In the genomic region with DNA sequence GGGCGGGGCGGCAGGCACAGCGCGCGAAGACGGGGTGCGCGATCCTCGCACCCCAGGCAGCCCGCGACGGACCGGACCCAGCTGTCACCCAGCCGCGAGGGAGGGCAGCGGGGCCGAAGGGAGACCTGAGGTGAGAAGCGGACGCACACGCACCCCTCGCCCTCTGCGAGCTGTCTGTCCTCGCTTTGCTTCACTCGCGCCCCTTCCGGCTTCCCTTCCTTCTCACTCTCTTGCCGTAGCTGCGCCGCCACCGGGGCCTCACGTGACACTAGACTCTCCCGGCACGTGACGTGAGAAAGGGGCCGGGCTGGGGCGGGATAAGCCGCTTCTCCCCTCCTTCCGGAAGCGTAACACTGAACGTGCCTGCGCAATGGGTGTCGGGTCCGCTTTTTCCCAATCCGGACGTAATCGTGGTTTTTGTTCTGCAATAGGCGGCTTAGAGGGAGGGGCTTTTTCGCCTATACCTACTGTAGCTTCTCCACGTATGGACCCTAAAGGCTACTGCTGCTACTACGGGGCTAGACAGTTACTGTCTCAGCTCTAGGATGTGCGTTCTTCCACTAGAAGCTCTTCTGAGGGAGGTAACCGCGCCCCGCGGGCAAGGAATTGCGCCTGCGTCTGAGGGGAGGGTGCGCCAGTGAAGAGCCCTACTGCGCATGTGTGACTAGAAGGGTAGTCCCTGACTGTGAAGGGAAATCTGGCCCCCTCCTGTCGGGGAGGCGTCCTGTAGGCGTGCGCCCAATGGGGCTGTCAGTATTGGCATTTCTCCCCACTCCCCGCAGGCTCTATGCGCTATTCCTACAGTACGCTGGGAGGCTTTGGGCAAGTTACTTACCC, we compare ENCODE assay signal across 1 cellular context.
A peak's percentile ranks its signal among the peaks of the same experiment; 100 is the strongest.
TF ChIP-seq lines count a peak whose summit lies in the region.

A gene (minus strand): TSS at position 270 of the 837 bp plus-strand sequence. CDS start 434 bp downstream, outside the sequence.
A gene with protein sequence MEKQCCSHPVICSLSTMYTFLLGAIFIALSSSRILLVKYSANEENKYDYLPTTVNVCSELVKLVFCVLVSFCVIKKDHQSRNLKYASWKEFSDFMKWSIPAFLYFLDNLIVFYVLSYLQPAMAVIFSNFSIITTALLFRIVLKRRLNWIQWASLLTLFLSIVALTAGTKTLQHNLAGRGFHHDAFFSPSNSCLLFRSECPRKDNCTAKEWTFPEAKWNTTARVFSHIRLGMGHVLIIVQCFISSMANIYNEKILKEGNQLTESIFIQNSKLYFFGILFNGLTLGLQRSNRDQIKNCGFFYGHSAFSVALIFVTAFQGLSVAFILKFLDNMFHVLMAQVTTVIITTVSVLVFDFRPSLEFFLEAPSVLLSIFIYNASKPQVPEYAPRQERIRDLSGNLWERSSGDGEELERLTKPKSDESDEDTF (plus strand): TSS at position 353 of the 837 bp plus-strand sequence. CDS start 1,359 bp downstream, outside the sequence.

TF ChIP-seq in K562, 482 proteins besides CTCF, POLR2A, EP300 and RAD21 (continued from another document and continues in another):
- TF ChIP-seq, protein P1, sequence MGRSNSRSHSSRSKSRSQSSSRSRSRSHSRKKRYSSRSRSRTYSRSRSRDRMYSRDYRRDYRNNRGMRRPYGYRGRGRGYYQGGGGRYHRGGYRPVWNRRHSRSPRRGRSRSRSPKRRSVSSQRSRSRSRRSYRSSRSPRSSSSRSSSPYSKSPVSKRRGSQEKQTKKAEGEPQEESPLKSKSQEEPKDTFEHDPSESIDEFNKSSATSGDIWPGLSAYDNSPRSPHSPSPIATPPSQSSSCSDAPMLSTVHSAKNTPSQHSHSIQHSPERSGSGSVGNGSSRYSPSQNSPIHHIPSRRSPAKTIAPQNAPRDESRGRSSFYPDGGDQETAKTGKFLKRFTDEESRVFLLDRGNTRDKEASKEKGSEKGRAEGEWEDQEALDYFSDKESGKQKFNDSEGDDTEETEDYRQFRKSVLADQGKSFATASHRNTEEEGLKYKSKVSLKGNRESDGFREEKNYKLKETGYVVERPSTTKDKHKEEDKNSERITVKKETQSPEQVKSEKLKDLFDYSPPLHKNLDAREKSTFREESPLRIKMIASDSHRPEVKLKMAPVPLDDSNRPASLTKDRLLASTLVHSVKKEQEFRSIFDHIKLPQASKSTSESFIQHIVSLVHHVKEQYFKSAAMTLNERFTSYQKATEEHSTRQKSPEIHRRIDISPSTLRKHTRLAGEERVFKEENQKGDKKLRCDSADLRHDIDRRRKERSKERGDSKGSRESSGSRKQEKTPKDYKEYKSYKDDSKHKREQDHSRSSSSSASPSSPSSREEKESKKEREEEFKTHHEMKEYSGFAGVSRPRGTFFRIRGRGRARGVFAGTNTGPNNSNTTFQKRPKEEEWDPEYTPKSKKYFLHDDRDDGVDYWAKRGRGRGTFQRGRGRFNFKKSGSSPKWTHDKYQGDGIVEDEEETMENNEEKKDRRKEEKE (IDR thresholded peaks at IDR 0.05; ENCODE audit: borderline replicate concordance in 1 of 2, control insufficient read depth in 1 of 2, low read depth in 2 of 2, low read length in 1 of 2): no peak
- TF ChIP-seq LCOR (CRISPR knock-in tag; IDR thresholded peaks at IDR 0.05) (peak; percentile 51; the same call in 1 of the 2 replicates), NFYB (IDR thresholded peaks at IDR 0.05; ENCODE audit: extremely low read depth, insufficient read length) (no peak), SAFB2 (IDR thresholded peaks at IDR 0.05; ENCODE audit: borderline replicate concordance, low read depth, low read length, severe bottlenecking) (no peak), PURB (CRISPR knock-in tag; IDR thresholded peaks at IDR 0.05; ENCODE audit: low read depth) (no peak), ZNF239 (CRISPR knock-in tag; IDR thresholded peaks at IDR 0.05) (no peak), TAF9B (IDR thresholded peaks at IDR 0.05; ENCODE audit: partially characterized antibody) (peak; percentile 76), SLC30A9 (CRISPR knock-in tag; IDR thresholded peaks at IDR 0.05) (no peak), POLR2H (tag; IDR thresholded peaks at IDR 0.05; ENCODE audit: low read depth) (peak; percentile 77), JUND (IDR thresholded peaks at IDR 0.05; ENCODE audit: borderline replicate concordance, low read depth, low read length) (peak; percentile 22; the same call in 1 of the 2 replicates), JUND (tag; IDR thresholded peaks at IDR 0.05; ENCODE audit: borderline replicate concordance, low read depth, low read length) (peak; percentile 25; the same call in 1 of the 3 replicates), L3MBTL2 (IDR thresholded peaks at IDR 0.05) (peak; percentile 87), XRCC5 (IDR thresholded peaks at IDR 0.05; ENCODE audit: low read depth, low read length) (no peak), ZBTB17 (CRISPR knock-in tag; IDR thresholded peaks at IDR 0.05) (no peak), FUS (optimal IDR thresholded peaks at IDR 0.05; ENCODE audit: low read depth, low read length) (no peak), ETV6 (IDR thresholded peaks at IDR 0.05; ENCODE audit: borderline replicate concordance in 1 of 2, low read depth in 2 of 2, low read length in 1 of 2) (no peak), ETV6 (CRISPR knock-in tag; IDR thresholded peaks at IDR 0.05; ENCODE audit: borderline replicate concordance) (no peak), RBM17 (IDR thresholded peaks at IDR 0.05; ENCODE audit: borderline replicate concordance, low read depth, low read length) (no peak), HNRNPLL (IDR thresholded peaks at IDR 0.05; ENCODE audit: low read depth, low read length, poor library complexity, severe bottlenecking) (peak; percentile 94), BACH1 (tag; IDR thresholded peaks at IDR 0.05) (no peak), GTF2A2 (tag; IDR thresholded peaks at IDR 0.05) (no peak), ZFPM2 (CRISPR knock-in tag; IDR thresholded peaks at IDR 0.05) (no peak), TAF1 (IDR thresholded peaks at IDR 0.05; ENCODE audit: control insufficient read depth, extremely low read depth, insufficient read depth, low read length, severe bottlenecking) (peak; percentile 26), PCBP1 (IDR thresholded peaks at IDR 0.05; ENCODE audit: low read depth, low read length, poor library complexity, severe bottlenecking) (no peak), MTF1 (CRISPR knock-in tag; IDR thresholded peaks at IDR 0.05; ENCODE audit: borderline replicate concordance) (no peak), ESRRA (IDR thresholded peaks at IDR 0.05; ENCODE audit: borderline replicate concordance, low read depth) (0 out of 2 replicates have a peak, but pooled peaks have one; percentile 14), OTX1 (CRISPR knock-in tag; IDR thresholded peaks at IDR 0.05) (no peak), KHSRP (IDR thresholded peaks at IDR 0.05) (no peak), KAT2B (IDR thresholded peaks at IDR 0.05; ENCODE audit: low read depth, low read length) (no peak), TGIF2 (CRISPR knock-in tag; IDR thresholded peaks at IDR 0.05) (peak; percentile 68; the same call in 1 of the 2 replicates), TEAD1 (CRISPR knock-in tag; IDR thresholded peaks at IDR 0.05) (0 out of 4 replicates have a peak, but pooled peaks of 1 of the 2 experiments have one; percentile 57)
- TF ChIP-seq, protein P2, sequence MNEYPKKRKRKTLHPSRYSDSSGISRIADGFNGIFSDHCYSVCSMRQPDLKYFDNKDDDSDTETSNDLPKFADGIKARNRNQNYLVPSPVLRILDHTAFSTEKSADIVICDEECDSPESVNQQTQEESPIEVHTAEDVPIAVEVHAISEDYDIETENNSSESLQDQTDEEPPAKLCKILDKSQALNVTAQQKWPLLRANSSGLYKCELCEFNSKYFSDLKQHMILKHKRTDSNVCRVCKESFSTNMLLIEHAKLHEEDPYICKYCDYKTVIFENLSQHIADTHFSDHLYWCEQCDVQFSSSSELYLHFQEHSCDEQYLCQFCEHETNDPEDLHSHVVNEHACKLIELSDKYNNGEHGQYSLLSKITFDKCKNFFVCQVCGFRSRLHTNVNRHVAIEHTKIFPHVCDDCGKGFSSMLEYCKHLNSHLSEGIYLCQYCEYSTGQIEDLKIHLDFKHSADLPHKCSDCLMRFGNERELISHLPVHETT (CRISPR knock-in tag; conservative IDR thresholded peaks at IDR 0.05 in 1 of 2, IDR thresholded peaks at IDR 0.05 in 1 of 2): peak in 1 of 2 experiments; percentile 78; a peak in 2 of 4 replicates
- TF ChIP-seq, protein P3, sequence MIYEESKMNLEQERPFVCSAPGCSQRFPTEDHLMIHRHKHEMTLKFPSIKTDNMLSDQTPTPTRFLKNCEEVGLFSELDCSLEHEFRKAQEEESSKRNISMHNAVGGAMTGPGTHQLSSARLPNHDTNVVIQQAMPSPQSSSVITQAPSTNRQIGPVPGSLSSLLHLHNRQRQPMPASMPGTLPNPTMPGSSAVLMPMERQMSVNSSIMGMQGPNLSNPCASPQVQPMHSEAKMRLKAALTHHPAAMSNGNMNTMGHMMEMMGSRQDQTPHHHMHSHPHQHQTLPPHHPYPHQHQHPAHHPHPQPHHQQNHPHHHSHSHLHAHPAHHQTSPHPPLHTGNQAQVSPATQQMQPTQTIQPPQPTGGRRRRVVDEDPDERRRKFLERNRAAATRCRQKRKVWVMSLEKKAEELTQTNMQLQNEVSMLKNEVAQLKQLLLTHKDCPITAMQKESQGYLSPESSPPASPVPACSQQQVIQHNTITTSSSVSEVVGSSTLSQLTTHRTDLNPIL (CRISPR knock-in tag; IDR thresholded peaks at IDR 0.05): no peak
- TF ChIP-seq, protein P4, sequence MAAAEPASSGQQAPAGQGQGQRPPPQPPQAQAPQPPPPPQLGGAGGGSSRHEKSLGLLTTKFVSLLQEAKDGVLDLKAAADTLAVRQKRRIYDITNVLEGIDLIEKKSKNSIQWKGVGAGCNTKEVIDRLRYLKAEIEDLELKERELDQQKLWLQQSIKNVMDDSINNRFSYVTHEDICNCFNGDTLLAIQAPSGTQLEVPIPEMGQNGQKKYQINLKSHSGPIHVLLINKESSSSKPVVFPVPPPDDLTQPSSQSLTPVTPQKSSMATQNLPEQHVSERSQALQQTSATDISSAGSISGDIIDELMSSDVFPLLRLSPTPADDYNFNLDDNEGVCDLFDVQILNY (CRISPR knock-in tag; IDR thresholded peaks at IDR 0.05): no peak
- TF ChIP-seq, protein P5, sequence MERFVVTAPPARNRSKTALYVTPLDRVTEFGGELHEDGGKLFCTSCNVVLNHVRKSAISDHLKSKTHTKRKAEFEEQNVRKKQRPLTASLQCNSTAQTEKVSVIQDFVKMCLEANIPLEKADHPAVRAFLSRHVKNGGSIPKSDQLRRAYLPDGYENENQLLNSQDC (CRISPR knock-in tag; IDR thresholded peaks at IDR 0.05): no peak
- TF ChIP-seq, protein P6, sequence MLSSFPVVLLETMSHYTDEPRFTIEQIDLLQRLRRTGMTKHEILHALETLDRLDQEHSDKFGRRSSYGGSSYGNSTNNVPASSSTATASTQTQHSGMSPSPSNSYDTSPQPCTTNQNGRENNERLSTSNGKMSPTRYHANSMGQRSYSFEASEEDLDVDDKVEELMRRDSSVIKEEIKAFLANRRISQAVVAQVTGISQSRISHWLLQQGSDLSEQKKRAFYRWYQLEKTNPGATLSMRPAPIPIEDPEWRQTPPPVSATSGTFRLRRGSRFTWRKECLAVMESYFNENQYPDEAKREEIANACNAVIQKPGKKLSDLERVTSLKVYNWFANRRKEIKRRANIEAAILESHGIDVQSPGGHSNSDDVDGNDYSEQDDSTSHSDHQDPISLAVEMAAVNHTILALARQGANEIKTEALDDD (IDR thresholded peaks at IDR 0.05): peak; percentile 42; the same call in 1 of the 2 replicates
- TF ChIP-seq, protein P7, sequence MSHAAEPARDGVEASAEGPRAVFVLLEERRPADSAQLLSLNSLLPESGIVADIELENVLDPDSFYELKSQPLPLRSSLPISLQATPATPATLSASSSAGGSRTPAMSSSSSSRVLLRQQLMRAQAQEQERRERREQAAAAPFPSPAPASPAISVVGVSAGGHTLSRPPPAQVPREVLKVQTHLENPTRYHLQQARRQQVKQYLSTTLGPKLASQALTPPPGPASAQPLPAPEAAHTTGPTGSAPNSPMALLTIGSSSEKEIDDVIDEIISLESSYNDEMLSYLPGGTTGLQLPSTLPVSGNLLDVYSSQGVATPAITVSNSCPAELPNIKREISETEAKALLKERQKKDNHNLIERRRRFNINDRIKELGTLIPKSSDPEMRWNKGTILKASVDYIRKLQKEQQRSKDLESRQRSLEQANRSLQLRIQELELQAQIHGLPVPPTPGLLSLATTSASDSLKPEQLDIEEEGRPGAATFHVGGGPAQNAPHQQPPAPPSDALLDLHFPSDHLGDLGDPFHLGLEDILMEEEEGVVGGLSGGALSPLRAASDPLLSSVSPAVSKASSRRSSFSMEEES (CRISPR knock-in tag; IDR thresholded peaks at IDR 0.05): peak; percentile 98
- TF ChIP-seq, protein P8, sequence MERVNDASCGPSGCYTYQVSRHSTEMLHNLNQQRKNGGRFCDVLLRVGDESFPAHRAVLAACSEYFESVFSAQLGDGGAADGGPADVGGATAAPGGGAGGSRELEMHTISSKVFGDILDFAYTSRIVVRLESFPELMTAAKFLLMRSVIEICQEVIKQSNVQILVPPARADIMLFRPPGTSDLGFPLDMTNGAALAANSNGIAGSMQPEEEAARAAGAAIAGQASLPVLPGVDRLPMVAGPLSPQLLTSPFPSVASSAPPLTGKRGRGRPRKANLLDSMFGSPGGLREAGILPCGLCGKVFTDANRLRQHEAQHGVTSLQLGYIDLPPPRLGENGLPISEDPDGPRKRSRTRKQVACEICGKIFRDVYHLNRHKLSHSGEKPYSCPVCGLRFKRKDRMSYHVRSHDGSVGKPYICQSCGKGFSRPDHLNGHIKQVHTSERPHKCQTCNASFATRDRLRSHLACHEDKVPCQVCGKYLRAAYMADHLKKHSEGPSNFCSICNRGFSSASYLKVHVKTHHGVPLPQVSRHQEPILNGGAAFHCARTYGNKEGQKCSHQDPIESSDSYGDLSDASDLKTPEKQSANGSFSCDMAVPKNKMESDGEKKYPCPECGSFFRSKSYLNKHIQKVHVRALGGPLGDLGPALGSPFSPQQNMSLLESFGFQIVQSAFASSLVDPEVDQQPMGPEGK (CRISPR knock-in tag; IDR thresholded peaks at IDR 0.05; ENCODE audit: borderline replicate concordance): no peak
- TF ChIP-seq, protein P9, sequence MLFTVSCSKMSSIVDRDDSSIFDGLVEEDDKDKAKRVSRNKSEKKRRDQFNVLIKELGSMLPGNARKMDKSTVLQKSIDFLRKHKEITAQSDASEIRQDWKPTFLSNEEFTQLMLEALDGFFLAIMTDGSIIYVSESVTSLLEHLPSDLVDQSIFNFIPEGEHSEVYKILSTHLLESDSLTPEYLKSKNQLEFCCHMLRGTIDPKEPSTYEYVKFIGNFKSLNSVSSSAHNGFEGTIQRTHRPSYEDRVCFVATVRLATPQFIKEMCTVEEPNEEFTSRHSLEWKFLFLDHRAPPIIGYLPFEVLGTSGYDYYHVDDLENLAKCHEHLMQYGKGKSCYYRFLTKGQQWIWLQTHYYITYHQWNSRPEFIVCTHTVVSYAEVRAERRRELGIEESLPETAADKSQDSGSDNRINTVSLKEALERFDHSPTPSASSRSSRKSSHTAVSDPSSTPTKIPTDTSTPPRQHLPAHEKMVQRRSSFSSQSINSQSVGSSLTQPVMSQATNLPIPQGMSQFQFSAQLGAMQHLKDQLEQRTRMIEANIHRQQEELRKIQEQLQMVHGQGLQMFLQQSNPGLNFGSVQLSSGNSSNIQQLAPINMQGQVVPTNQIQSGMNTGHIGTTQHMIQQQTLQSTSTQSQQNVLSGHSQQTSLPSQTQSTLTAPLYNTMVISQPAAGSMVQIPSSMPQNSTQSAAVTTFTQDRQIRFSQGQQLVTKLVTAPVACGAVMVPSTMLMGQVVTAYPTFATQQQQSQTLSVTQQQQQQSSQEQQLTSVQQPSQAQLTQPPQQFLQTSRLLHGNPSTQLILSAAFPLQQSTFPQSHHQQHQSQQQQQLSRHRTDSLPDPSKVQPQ (CRISPR knock-in tag; IDR thresholded peaks at IDR 0.05; ENCODE audit: borderline replicate concordance): peak; percentile 91; the same call in 1 of the 2 replicates
